18 cellular contexts compared by ENCODE assay signal in the genomic region with DNA sequence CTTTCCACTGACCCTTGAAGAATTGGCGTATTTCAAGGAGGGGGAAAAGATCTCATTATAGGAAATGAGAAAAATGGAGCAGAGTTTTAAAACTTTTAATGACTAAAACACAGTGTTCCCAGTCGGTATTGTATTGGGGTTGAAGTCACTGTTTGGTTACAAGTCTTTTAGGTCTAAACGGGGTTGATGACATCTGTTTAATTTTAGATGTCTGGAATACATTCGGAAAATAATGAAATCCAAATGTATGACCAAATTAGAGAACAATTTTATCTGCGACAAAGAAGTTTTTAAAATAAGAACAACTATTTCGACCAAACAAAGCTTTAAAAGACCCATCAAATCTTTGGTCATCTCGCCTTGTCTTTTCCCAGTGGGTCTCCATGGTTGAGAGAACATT.
DNase-seq lines count a peak whose midpoint lies in the region; FAIRE-seq and TF ChIP-seq lines count a peak whose summit lies in the region.
"Had no signal": no experiment of that assay in that cellular context is flagged by ENCODE, and none has a peak within 500 bp of the region (broad histone marks: within the 10 kb centered on the region; RNA-seq: fewer than 3 reads in every experiment).

No MANE protein-coding gene starts in this region.

- intact Hi-C loops in activated T-helper 1 cell treated with anti-CD3 and anti-CD28 coated beads, Interleukin-12 subunit alpha, Interleukin-12 subunit beta, Interleukin-2, Interleukin-4 antibody, amounts not matched to agents 30 ng/mL and 10 ng/mL and 1 ng/mL, durations not matched to agents 14 hours and 24 hours and 36 hours (cut with micrococcal nuclease), result no loop called here

- H3K9me3 Mint-ChIP-seq in activated T-helper 1 cell treated with anti-CD3 and anti-CD28 coated beads, Interleukin-12 subunit alpha, Interleukin-12 subunit beta, Interleukin-2, Interleukin-4 antibody, amounts not matched to agents 30 ng/mL and 10 ng/mL and 1 ng/mL, durations not matched to agents 14 hours and 24 hours and 36 hours, result no peaks in the 10 kb centered on the region
- H3K9me3 Mint-ChIP-seq: CD14-positive monocyte; CD4-positive, alpha-beta memory T cell had no signal

- peak overlapping the region in 6 of 11 experiments; percentile 61 to 96 (median 89); a peak in 7 of 22 replicates for H3K4me2 ChIP-seq in BLaER1 treated with 17β-estradiol and CSF1 and Interleukin-3, amounts not matched to agents 10 nM and 100 nM
- H3K4me2 ChIP-seq: A549 had no signal

- H3K9ac ChIP-seq in BLaER1 treated with 17β-estradiol and CSF1 and Interleukin-3, amounts not matched to agents 10 nM and 100 nM, result no peak overlapping the region
- H3K9ac ChIP-seq in stomach smooth muscle (ENCODE audit: low read length in 2 of 2), result no peak overlapping the region

- H3K27ac ChIP-seq in BLaER1 treated with 17β-estradiol and CSF1 and Interleukin-3, amounts not matched to agents 10 nM and 100 nM, result peak overlapping the region in 5 of 11 experiments; percentile 91 to 94 (median 92); a peak in 9 of 22 replicates
- H3K27ac ChIP-seq in stomach smooth muscle (ENCODE audit: low read length), result peak overlapping the region; percentile 53
- H3K27ac ChIP-seq: 22Rv1, A549 had no signal

- TF ChIP-seq CTCF in fibroblast of the aortic adventitia (IDR thresholded peaks at IDR 0.05; ENCODE audit: insufficient read depth, low read length), result no peak

- H3K36me3 Mint-ChIP-seq in activated T-helper 1 cell treated with anti-CD3 and anti-CD28 coated beads, Interleukin-12 subunit alpha, Interleukin-12 subunit beta, Interleukin-2, Interleukin-4 antibody, amounts not matched to agents 30 ng/mL and 10 ng/mL and 1 ng/mL, durations not matched to agents 14 hours and 24 hours and 36 hours (ENCODE audit: low read depth), result no peaks in the 10 kb centered on the region
- H3K36me3 Mint-ChIP-seq: CD4-positive, alpha-beta memory T cell had no signal

- H3K27me3 ChIP-seq in BLaER1 treated with 17β-estradiol and CSF1 and Interleukin-3, amounts not matched to agents 10 nM and 100 nM, result no peaks in the 10 kb centered on the region
- no peaks in the 10 kb centered on the region for H3K27me3 ChIP-seq in stomach smooth muscle (ENCODE audit: control insufficient read depth in 1 of 2, insufficient read depth in 2 of 2, low read length in 2 of 2)

- no peak overlapping the region for H3K4me3 ChIP-seq in BLaER1 treated with 17β-estradiol and CSF1 and Interleukin-3, amounts not matched to agents 10 nM and 100 nM
- H3K4me3 ChIP-seq in fibroblast of the aortic adventitia (ENCODE audit: low read depth, low read length) (no peak overlapping the region), stomach smooth muscle (ENCODE audit: low read length in 2 of 2) (no peak overlapping the region)
- H3K4me3 ChIP-seq: A549, HAP-1 had no signal

- no peak overlapping the region for H3K4me3 Mint-ChIP-seq in activated T-helper 1 cell treated with anti-CD3 and anti-CD28 coated beads, Interleukin-12 subunit alpha, Interleukin-12 subunit beta, Interleukin-2, Interleukin-4 antibody, amounts not matched to agents 30 ng/mL and 10 ng/mL and 1 ng/mL, durations not matched to agents 14 hours and 24 hours and 36 hours
- H3K4me3 Mint-ChIP-seq: CD14-positive monocyte; CD4-positive, alpha-beta memory T cell had no signal

- H3K27ac Mint-ChIP-seq in activated T-helper 1 cell treated with anti-CD3 and anti-CD28 coated beads, Interleukin-12 subunit alpha, Interleukin-12 subunit beta, Interleukin-2, Interleukin-4 antibody, amounts not matched to agents 30 ng/mL and 10 ng/mL and 1 ng/mL, durations not matched to agents 14 hours and 24 hours and 36 hours, result no peak overlapping the region
- H3K27ac Mint-ChIP-seq: CD14-positive monocyte; CD4-positive, alpha-beta memory T cell had no signal

- H3K4me1 ChIP-seq in BLaER1 treated with 17β-estradiol and CSF1 and Interleukin-3, amounts not matched to agents 10 nM and 100 nM, result peaks cover 47 to 100% (median 87%) of the 10 kb centered on the region in 10 experiments
- peaks cover 15% of the 10 kb centered on the region for H3K4me1 ChIP-seq in stomach smooth muscle (ENCODE audit: control insufficient read depth, insufficient read depth, low read length)
- H3K4me1 ChIP-seq: A549 had no signal

- no peaks in the 10 kb centered on the region for H3K4me1 Mint-ChIP-seq in activated T-helper 1 cell treated with anti-CD3 and anti-CD28 coated beads, Interleukin-12 subunit alpha, Interleukin-12 subunit beta, Interleukin-2, Interleukin-4 antibody, amounts not matched to agents 30 ng/mL and 10 ng/mL and 1 ng/mL, durations not matched to agents 14 hours and 24 hours and 36 hours (ENCODE audit: low read depth)
- H3K4me1 Mint-ChIP-seq: CD4-positive, alpha-beta memory T cell had no signal

- peak; percentile 54 for DNase-seq in fibroblast of the aortic adventitia (ENCODE audit: low read depth)
- no peak for DNase-seq in activated T-helper 1 cell treated with anti-CD3 and anti-CD28 coated beads, Interleukin-12 subunit alpha, Interleukin-12 subunit beta, Interleukin-2, Interleukin-4 antibody, amounts not matched to agents 30 ng/mL and 10 ng/mL and 1 ng/mL, durations not matched to agents 14 hours and 24 hours and 36 hours (ENCODE audit: low spot score)
- no peak for DNase-seq in COLO668 (lab: John Stamatoyannopoulos, UW; ENCODE audit: unreplicated experiment)
- DNase-seq in OCI-M1 (lab: John Stamatoyannopoulos, UW), result no peak
- DNase-seq: AML-193; Calu3; CD4-positive, alpha-beta memory T cell; DMS79 treated with DMSO at 0.1 percent for 48 hours; GF-D8; IMR-90 had no signal

- no peaks in the 10 kb centered on the region for H3K36me3 ChIP-seq in BLaER1 treated with 17β-estradiol and CSF1 and Interleukin-3, amounts not matched to agents 10 nM and 100 nM
- no peaks in the 10 kb centered on the region for H3K36me3 ChIP-seq in stomach smooth muscle (ENCODE audit: control insufficient read depth in 2 of 2, insufficient read depth in 2 of 2, low read length in 2 of 2)
- H3K36me3 ChIP-seq: HAP-1 had no signal

- H4K20me1 ChIP-seq in BLaER1 treated with 17β-estradiol and CSF1 and Interleukin-3, amounts not matched to agents 10 nM and 100 nM, result no peaks in the 10 kb centered on the region

- peaks cover 12% of the 10 kb centered on the region for H3K27me3 Mint-ChIP-seq in activated T-helper 1 cell treated with anti-CD3 and anti-CD28 coated beads, Interleukin-12 subunit alpha, Interleukin-12 subunit beta, Interleukin-2, Interleukin-4 antibody, amounts not matched to agents 30 ng/mL and 10 ng/mL and 1 ng/mL, durations not matched to agents 14 hours and 24 hours and 36 hours (ENCODE audit: insufficient read depth)

- H3K9me3 ChIP-seq in BLaER1 treated with 17β-estradiol and CSF1 and Interleukin-3, amounts not matched to agents 10 nM and 100 nM (replicated peaks in 1 of 11), result no peaks in the 10 kb centered on the region
- no peaks in the 10 kb centered on the region for H3K9me3 ChIP-seq in stomach smooth muscle (ENCODE audit: control insufficient read depth in 2 of 2, low read length in 2 of 2)
- H3K9me3 ChIP-seq: A549, HAP-1 had no signal

- peak; percentile 60 for FAIRE-seq in endometrium (lab: Jason Lieb, UNC)
- FAIRE-seq: A549, HTR-8/SVneo had no signal
